27 cellular contexts compared by ENCODE assay signal in the genomic region with DNA sequence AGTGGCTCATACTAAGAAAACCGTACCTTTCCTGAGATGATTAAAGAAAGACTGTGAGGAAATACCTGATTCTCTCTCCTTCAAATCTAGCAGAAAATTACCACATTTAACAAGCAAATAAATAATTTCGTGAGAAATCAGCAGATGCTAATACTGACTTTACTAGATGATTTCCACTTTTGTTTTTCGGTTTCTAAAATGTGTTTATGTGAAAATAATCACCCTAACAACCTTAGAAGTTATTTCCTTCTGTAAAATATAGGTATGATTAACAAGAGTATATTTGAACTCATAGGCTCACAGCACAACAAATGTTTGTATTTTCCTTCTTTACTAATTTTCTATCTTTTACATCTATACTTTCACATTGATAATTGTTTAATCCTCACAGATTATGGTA.
DNase-seq lines count a peak whose midpoint lies in the region; ATAC-seq, FAIRE-seq and TF ChIP-seq lines count a peak whose summit lies in the region.
"Had no signal": no experiment of that assay in that cellular context is flagged by ENCODE, and none has a peak within 500 bp of the region (broad histone marks: within the 10 kb centered on the region; RNA-seq: fewer than 3 reads in every experiment).

No MANE protein-coding gene starts in this region.

- no peak overlapping the region for H3K9ac ChIP-seq in MM.1S (ENCODE audit: low read length)
- no peak overlapping the region for H3K9ac ChIP-seq in GM12878 (ENCODE audit: control insufficient read depth, insufficient read depth, low read length)
- H3K9ac ChIP-seq: BLaER1 had no signal

- 2% methylated on average over 3 of the region's 3 CpGs for WGBS in A549 (ENCODE audit: missing lambda C conversion rate)
- WGBS in GM12878 (ENCODE audit: insufficient coverage, insufficient replicate concordance, low lambda C conversion rate, missing lambda C conversion rate), result 8% methylated on average over 3 of the region's 3 CpGs

- H3K4me1 ChIP-seq in A549, result no peaks in the 10 kb centered on the region
- H3K4me1 ChIP-seq in MM.1S (ENCODE audit: low read length), result peaks cover 12% of the 10 kb centered on the region; the same call in 1 of the 2 replicates
- no peaks in the 10 kb centered on the region for H3K4me1 ChIP-seq in GM12878 (ENCODE audit: control insufficient read depth, insufficient read depth, low read length)
- H3K4me1 ChIP-seq: BE2C, BLaER1 had no signal

- TF ChIP-seq RAD21 in A549 (conservative IDR thresholded peaks at IDR 0.05 in 1 of 2, IDR thresholded peaks at IDR 0.05 in 1 of 2) (no peak), GM12878 (IDR thresholded peaks at IDR 0.05; ENCODE audit: insufficient read depth, low read depth, low read length) (no peak)

- H3K9me2 ChIP-seq in MM.1S (replicated peaks; ENCODE audit: insufficient read depth, low read length), result no peaks in the 10 kb centered on the region

- TF ChIP-seq POLR2A in A549 (IDR thresholded peaks at IDR 0.05; ENCODE audit: low read length) (no peak), GM12878 (IDR thresholded peaks at IDR 0.05; ENCODE audit: low read depth, low read length) (no peak)

- no peak overlapping the region for H3K4me3 Mint-ChIP-seq in activated CD8-positive, alpha-beta memory T cell treated with anti-CD3 and anti-CD28 coated beads, Interleukin-2, amount 10 ng/mL, durations not matched to agents 7 days and 5 days
- H3K4me3 Mint-ChIP-seq: CD14-positive monocyte; CD4-positive, alpha-beta memory T cell; CD4-positive, CD25-positive, alpha-beta regulatory T cell; CD8-positive, alpha-beta memory T cell had no signal

- H3K27me3 ChIP-seq in MM.1S (replicated peaks; ENCODE audit: insufficient read depth, low read length) (no peaks in the 10 kb centered on the region), GM12878 (replicated peaks in 1 of 2; ENCODE audit: control insufficient read depth in 2 of 2, insufficient read depth in 2 of 2, low read length in 1 of 2) (no peaks in the 10 kb centered on the region)
- H3K27me3 ChIP-seq: BE2C, BLaER1 had no signal

- DNase-seq in A549 (ENCODE audit: low read depth in 1 of 2, low spot score in 1 of 2), result no peak
- peak; percentile 11 for DNase-seq in MM.1S
- DNase-seq in GM12878 (ENCODE audit: low read depth, low spot score), result no peak
- no peak for DNase-seq in activated CD8-positive, alpha-beta memory T cell treated with anti-CD3 and anti-CD28 coated beads, Interleukin-2, amount 10 ng/mL, durations not matched to agents 7 days and 5 days
- DNase-seq: ACHN; BE2C; C1 segment of cervical spinal cord; CD4-positive, alpha-beta memory T cell; CD4-positive, CD25-positive, alpha-beta regulatory T cell; CD8-positive, alpha-beta memory T cell; COR-L47; DMS 273 treated with DMSO at 0.1 percent for 48 hours; DMS153; DMS53; DMS79; DND-41; EL; GDM1 had no signal

- H2AFZ ChIP-seq in MM.1S (ENCODE audit: low read length), result no peak overlapping the region
- H2AFZ ChIP-seq in GM12878 (ENCODE audit: control insufficient read depth, low read depth, low read length), result no peak overlapping the region

- no peaks in the 10 kb centered on the region for H3K36me3 Mint-ChIP-seq in activated CD8-positive, alpha-beta memory T cell treated with anti-CD3 and anti-CD28 coated beads, Interleukin-2, amount 10 ng/mL, durations not matched to agents 7 days and 5 days
- H3K36me3 Mint-ChIP-seq: CD14-positive monocyte; CD4-positive, alpha-beta memory T cell; CD4-positive, CD25-positive, alpha-beta regulatory T cell; CD8-positive, alpha-beta memory T cell had no signal

- intact Hi-C loops in GM12878 (cut with micrococcal nuclease; ENCODE audit: unreplicated experiment), result no loop called here

- no peak for ATAC-seq in A549
- peak; percentile 68 for ATAC-seq in GM18867 (IDR thresholded peaks at IDR 0.05; ENCODE audit: unreplicated experiment)
- ATAC-seq in GM12878, result peak; percentile 49
- ATAC-seq in HG02852 (IDR thresholded peaks at IDR 0.05; ENCODE audit: unreplicated experiment), result no peak
- no peak for ATAC-seq in activated CD8-positive, alpha-beta memory T cell treated with anti-CD3 and anti-CD28 coated beads, Interleukin-2, amount 10 ng/mL, durations not matched to agents 7 days and 5 days
- ATAC-seq in GM19455 (IDR thresholded peaks at IDR 0.05; ENCODE audit: unreplicated experiment), result no peak

- no peaks in the 10 kb centered on the region for H3K4me1 Mint-ChIP-seq in activated CD8-positive, alpha-beta memory T cell treated with anti-CD3 and anti-CD28 coated beads, Interleukin-2, amount 10 ng/mL, durations not matched to agents 7 days and 5 days
- H3K4me1 Mint-ChIP-seq: CD14-positive monocyte; CD4-positive, alpha-beta memory T cell; CD4-positive, CD25-positive, alpha-beta regulatory T cell; CD8-positive, alpha-beta memory T cell had no signal

- TF ChIP-seq CTCF in A549 (IDR thresholded peaks at IDR 0.05), result no peak
- no peak for TF ChIP-seq CTCF in MM.1S (IDR thresholded peaks at IDR 0.05; ENCODE audit: low read length)
- no peak for TF ChIP-seq CTCF in GM12878 (IDR thresholded peaks at IDR 0.05 in 2 of 3, conservative IDR thresholded peaks at IDR 0.05 in 1 of 3; ENCODE audit: control insufficient read depth in 2 of 3, extremely low read depth in 1 of 3, insufficient read depth in 1 of 3, low read depth in 3 of 3, low read length in 3 of 3)

- POLR2A ChIA-PET in A549 (lab: Yijun Ruan, JAX), result no interaction called here
- POLR2A ChIA-PET in GM12878 (lab: Charles Lee), result no interaction called here

- in situ Hi-C loops in GM12878 (cut with MboI), result no loop called here

- H3K79me2 ChIP-seq in MM.1S (ENCODE audit: low read length) (no peaks in the 10 kb centered on the region), GM12878 (ENCODE audit: control insufficient read depth, insufficient read depth, low read length) (no peaks in the 10 kb centered on the region)

- CTCF ChIA-PET in A549 (lab: Yijun Ruan, JAX), result no interaction called here
- CTCF ChIA-PET in GM12878 (lab: Yijun Ruan, JAX), result no interaction called here
- CTCF ChIA-PET in activated CD8-positive, alpha-beta memory T cell treated with anti-CD3 and anti-CD28 coated beads, Interleukin-2, amount 10 ng/mL, durations not matched to agents 7 days and 5 days (lab: Charles Lee), result no interaction called here

- H3F3A ChIP-seq in MM.1S (ENCODE audit: insufficient read depth, low read length), result no peaks in the 10 kb centered on the region

- RAD21 ChIA-PET in GM12878 (lab: Charles Lee; ENCODE audit: unreplicated experiment), result no interaction called here

- H3K27me3 Mint-ChIP-seq in activated CD8-positive, alpha-beta memory T cell treated with anti-CD3 and anti-CD28 coated beads, Interleukin-2, amount 10 ng/mL, durations not matched to agents 7 days and 5 days, result no peaks in the 10 kb centered on the region
- H3K27me3 Mint-ChIP-seq: CD4-positive, alpha-beta memory T cell; CD4-positive, CD25-positive, alpha-beta regulatory T cell had no signal

- H3K36me3 ChIP-seq in MM.1S (replicated peaks; ENCODE audit: insufficient read depth, low read length) (no peaks in the 10 kb centered on the region), GM12878 (ENCODE audit: control insufficient read depth in 2 of 2, insufficient read depth in 2 of 2, low read length in 1 of 2) (no peaks in the 10 kb centered on the region)
- H3K36me3 ChIP-seq: BE2C, BLaER1 had no signal

- SMC1A ChIA-PET in GM12878 (lab: Charles Lee; ENCODE audit: uncharacterized antibody, unreplicated experiment), result no interaction called here

- no peak overlapping the region for H3K27ac Mint-ChIP-seq in activated CD8-positive, alpha-beta memory T cell treated with anti-CD3 and anti-CD28 coated beads, Interleukin-2, amount 10 ng/mL, durations not matched to agents 7 days and 5 days
- H3K27ac Mint-ChIP-seq: CD14-positive monocyte; CD4-positive, alpha-beta memory T cell; CD4-positive, CD25-positive, alpha-beta regulatory T cell; CD8-positive, alpha-beta memory T cell had no signal

- H3K4me3 ChIP-seq in A549 (no peak overlapping the region), MM.1S (ENCODE audit: low read length) (no peak overlapping the region), GM12878 (no peak overlapping the region)
- H3K4me3 ChIP-seq: BLaER1 had no signal

- TF ChIP-seq EP300 in A549 (IDR thresholded peaks at IDR 0.05) (no peak), GM12878 (IDR thresholded peaks at IDR 0.05; ENCODE audit: borderline replicate concordance in 1 of 2, control insufficient read depth in 1 of 2, low read depth in 2 of 2, low read length in 2 of 2) (no peak)

- H3K4me2 ChIP-seq in A549 (no peak overlapping the region), MM.1S (ENCODE audit: low read depth, low read length) (0 out of 2 replicates have a peak overlapping the region, but pooled peaks have one; percentile 0), GM12878 (ENCODE audit: control insufficient read depth, insufficient read depth) (no peak overlapping the region)
- H3K4me2 ChIP-seq: BLaER1 had no signal

- H4K20me1 ChIP-seq in MM.1S (ENCODE audit: insufficient read depth, low read length) (no peaks in the 10 kb centered on the region), GM12878 (ENCODE audit: control insufficient read depth, insufficient read depth) (no peaks in the 10 kb centered on the region)
- H4K20me1 ChIP-seq: BLaER1 had no signal

- no peaks in the 10 kb centered on the region for H3K9me3 Mint-ChIP-seq in activated CD8-positive, alpha-beta memory T cell treated with anti-CD3 and anti-CD28 coated beads, Interleukin-2, amount 10 ng/mL, durations not matched to agents 7 days and 5 days (ENCODE audit: low read depth)

- BruUV-seq in GM12878 (replicated peaks; lab: Mats Ljungman, UMichigan), result no TSS peak

- FAIRE-seq in A549 (lab: Jason Lieb, UNC) (peak; percentile 36), GM12878 (lab: Jason Lieb, UNC) (no peak)
- FAIRE-seq: GM12892, GM18507, GM19239 had no signal

- H3K9me3 ChIP-seq in A549 (no peaks in the 10 kb centered on the region), MM.1S (replicated peaks; ENCODE audit: insufficient read depth, low read length) (no peaks in the 10 kb centered on the region), GM12878 (replicated peaks; ENCODE audit: control insufficient read depth, insufficient read depth, low read length) (no peaks in the 10 kb centered on the region)
- H3K9me3 ChIP-seq: BE2C, BLaER1 had no signal

- H3K27ac ChIP-seq in A549, result no peak overlapping the region
- no peak overlapping the region for H3K27ac ChIP-seq in MM.1S (ENCODE audit: low read length)
- no peak overlapping the region for H3K27ac ChIP-seq in GM12878 (ENCODE audit: control insufficient read depth, insufficient read depth)
- H3K27ac ChIP-seq: 22Rv1, BLaER1 had no signal

TF ChIP-seq in A549, 52 proteins besides CTCF, POLR2A, EP300 and RAD21 (continues in another document):
- TF ChIP-seq POLR2AphosphoS2 (conservative IDR thresholded peaks at IDR 0.05; ENCODE audit: low read length) (no peak), MAFK (IDR thresholded peaks at IDR 0.05; ENCODE audit: partially characterized antibody) (no peak), NFE2L2 (conservative IDR thresholded peaks at IDR 0.05; ENCODE audit: low read length) (no peak), HOXB5 (CRISPR knock-in tag; IDR thresholded peaks at IDR 0.05) (no peak), KDM5A (IDR thresholded peaks at IDR 0.05) (no peak)

Comparison
In these comparisons a context has a peak if more than half of its experiments do, and no peak if none do; other contexts are left out.
1. ATAC-seq: peak in GM18867 (single experiment) and GM12878 (single experiment); none in A549 (0 of 2), HG02852 (single experiment), activated CD8-positive, alpha-beta memory T cell treated with anti-CD3 and anti-CD28 coated beads, Interleukin-2, amount 10 ng/mL, durations not matched to agents 7 days and 5 days (single experiment) and GM19455 (single experiment).